In the genomic region with DNA sequence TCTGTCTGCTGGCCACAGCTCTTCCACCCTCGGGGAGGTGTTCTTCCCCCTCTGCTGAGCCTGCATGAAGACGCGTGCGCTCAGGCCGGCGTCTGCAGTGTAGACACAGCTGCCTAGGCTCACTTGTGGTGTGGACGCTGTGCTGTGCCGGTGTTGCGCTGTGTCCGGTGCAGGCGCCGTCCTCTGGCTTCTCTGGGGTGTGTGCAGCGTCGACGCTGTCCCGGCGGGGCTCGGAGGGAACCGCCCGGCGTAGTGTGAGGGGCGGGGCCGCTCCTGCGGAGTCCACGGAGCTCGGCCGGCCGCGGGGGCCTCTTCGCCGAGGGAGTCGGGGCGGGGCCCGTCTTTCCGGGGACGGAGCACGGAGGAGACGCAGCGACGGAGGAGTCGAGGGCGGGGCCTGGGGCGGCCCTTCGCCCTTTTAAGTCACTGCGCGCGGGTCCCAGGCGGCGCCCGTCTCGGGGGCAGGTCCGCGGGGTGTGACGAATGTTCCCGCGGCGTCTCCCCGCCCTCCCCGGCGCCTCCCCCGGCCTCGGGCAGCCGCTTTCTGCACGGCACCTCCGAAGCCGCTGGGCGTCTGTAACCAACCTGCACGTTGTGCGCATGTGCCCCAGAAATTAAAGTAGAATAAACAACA, we compare ENCODE assay signal across 8 cellular contexts. TPM values are rescaled to one million over a fixed set of nuclear protein-coding genes. Genes with fewer than 3 reads are reported as not detected.
DNase-seq lines count a peak whose midpoint lies in the region; ATAC-seq, FAIRE-seq and TF ChIP-seq lines count a peak whose summit lies in the region.

No MANE protein-coding gene starts in this region.

- POLR2A ChIA-PET in A549 (lab: Yijun Ruan, JAX), result interaction anchor here (1.2 kb wide), 1 partner anchor 11 kb away, joined by 3 read pairs; no protein-coding TSS in a partner anchor

- TF ChIP-seq CTCF in A549 (IDR thresholded peaks at IDR 0.05), result no peak
- TF ChIP-seq CTCF in dorsolateral prefrontal cortex (IDR thresholded peaks at IDR 0.05 in 54 of 56, conservative IDR thresholded peaks at IDR 0.05 in 2 of 56; ENCODE audit: low read depth in 1 of 56, partially characterized antibody in 56 of 56), result peak in 5 of 56 donors; percentile 4 to 21 (median 19)
- no peak for TF ChIP-seq CTCF in lower lobe of right lung (IDR thresholded peaks at IDR 0.05)

- H3K27me3 ChIP-seq in dorsolateral prefrontal cortex, result peaks cover 0 to 40% (median 0%) of the 10 kb centered on the region in 45 donors
- H3K27me3 ChIP-seq in lower lobe of right lung (ENCODE audit: low read depth), result peaks cover 4% of the 10 kb centered on the region

- ATAC-seq in A549 (peak; percentile 86 to 94), HG03039 (IDR thresholded peaks at IDR 0.05; ENCODE audit: unreplicated experiment) (peak; percentile 82), lower lobe of right lung (peak; percentile 97)

- H3K4me3 ChIP-seq in A549, result peak overlapping the region; percentile 61
- H3K4me3 ChIP-seq in dorsolateral prefrontal cortex, result peak overlapping the region; percentile 6 to 80 (median 62)
- H3K4me3 ChIP-seq in lower lobe of right lung, result peak overlapping the region; percentile 73

- TF ChIP-seq EP300 in A549 (IDR thresholded peaks at IDR 0.05), result no peak

- no peaks in the 10 kb centered on the region for H3K36me3 ChIP-seq in lower lobe of right lung

- TF ChIP-seq POLR2A in A549 (IDR thresholded peaks at IDR 0.05; ENCODE audit: low read length), result 0 out of 2 replicates have a peak, but pooled peaks have one; percentile 35

- DNase-seq in A549 (ENCODE audit: low read depth in 1 of 2, low spot score in 1 of 2) (peak; percentile 91 to 94), GM18507 (ENCODE audit: extremely low spot score, insufficient read length, low read depth) (peak; percentile 92), NCI-H226 (peak; percentile 93), dorsolateral prefrontal cortex (peak; percentile 32 to 89 (median 76)), lower lobe of right lung (peak; percentile 96)
- peak; percentile 88 to 90 for DNase-seq in activated CD4-positive, alpha-beta T cell treated with anti-CD3 and anti-CD28 coated beads, Interleukin-2, amount 50 U/mL, for 24 hours (ENCODE audit: low read depth in 1 of 2, low spot score in 1 of 2)
- peak; percentile 93 for DNase-seq in stimulated activated CD4-positive, alpha-beta T cell treated with anti-CD3 and anti-CD28 coated beads, Interleukin-4, amount 100 ng/mL, for 4 hours

- H3K27ac ChIP-seq in A549 (peak overlapping the region; percentile 83 to 85), dorsolateral prefrontal cortex (peak overlapping the region in 38 of 59 donors; percentile 3 to 89 (median 59)), lower lobe of right lung (peak overlapping the region; percentile 83)

- FAIRE-seq in A549 (lab: Jason Lieb, UNC) (no peak), GM18507 (lab: Jason Lieb, UNC) (peak; percentile 90)

- 2% methylated on average over 29 of the region's 69 CpGs for WGBS in A549 (ENCODE audit: missing lambda C conversion rate)

- peaks cover 18% of the 10 kb centered on the region for H3K9me3 ChIP-seq in A549
- peaks cover 3% of the 10 kb centered on the region for H3K9me3 ChIP-seq in lower lobe of right lung

- TF ChIP-seq RAD21 in A549 (conservative IDR thresholded peaks at IDR 0.05 in 1 of 2, IDR thresholded peaks at IDR 0.05 in 1 of 2), result no peak

- peak overlapping the region; percentile 93 for H3K4me2 ChIP-seq in A549

- CTCF ChIA-PET in A549 (lab: Yijun Ruan, JAX), result interaction anchor here (1.0 to 2.4 kb wide), 9 partner anchors 11 to 372 kb away, joined by 3 to 7 read pairs (median 3); no protein-coding TSS in a partner anchor

- H3K4me1 ChIP-seq in A549 (peaks cover 13% of the 10 kb centered on the region; the same call in 2 of the 3 replicates), lower lobe of right lung (peaks cover 10% of the 10 kb centered on the region)

- intact Hi-C loops in dorsolateral prefrontal cortex (cut with DNase I) (loop anchor here in 1 of 2 donors (2.0 kb wide), 1 partner anchor 27 kb away; no protein-coding TSS in a partner anchor), lower lobe of right lung (cut with DNase I) (no loop called here)

TF ChIP-seq in A549, 52 proteins besides CTCF, POLR2A, EP300 and RAD21:
- no peak for TF ChIP-seq MAZ (IDR thresholded peaks at IDR 0.05; ENCODE audit: borderline replicate concordance, low read depth, low read length)
- TF ChIP-seq MYC (IDR thresholded peaks at IDR 0.05; ENCODE audit: borderline replicate concordance, low read length), result 0 out of 2 replicates have a peak, but pooled peaks have one; percentile 22
- TF ChIP-seq MAX (IDR thresholded peaks at IDR 0.05), result peak; percentile 86
- TF ChIP-seq, protein P1, sequence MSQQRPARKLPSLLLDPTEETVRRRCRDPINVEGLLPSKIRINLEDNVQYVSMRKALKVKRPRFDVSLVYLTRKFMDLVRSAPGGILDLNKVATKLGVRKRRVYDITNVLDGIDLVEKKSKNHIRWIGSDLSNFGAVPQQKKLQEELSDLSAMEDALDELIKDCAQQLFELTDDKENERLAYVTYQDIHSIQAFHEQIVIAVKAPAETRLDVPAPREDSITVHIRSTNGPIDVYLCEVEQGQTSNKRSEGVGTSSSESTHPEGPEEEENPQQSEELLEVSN (IDR thresholded peaks at IDR 0.05; ENCODE audit: borderline replicate concordance, low read depth), result peak; percentile 87
- no peak for TF ChIP-seq JUNB (IDR thresholded peaks at IDR 0.05)
- 0 out of 5 replicates have a peak, but pooled peaks of 1 of the 2 experiments have one; percentile 40 for TF ChIP-seq JUN (IDR thresholded peaks at IDR 0.05)
- no peak for TF ChIP-seq CBX2 (IDR thresholded peaks at IDR 0.05; ENCODE audit: borderline replicate concordance, low read depth)
- TF ChIP-seq, protein P2, sequence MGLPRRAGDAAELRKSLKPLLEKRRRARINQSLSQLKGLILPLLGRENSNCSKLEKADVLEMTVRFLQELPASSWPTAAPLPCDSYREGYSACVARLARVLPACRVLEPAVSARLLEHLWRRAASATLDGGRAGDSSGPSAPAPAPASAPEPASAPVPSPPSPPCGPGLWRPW (IDR thresholded peaks at IDR 0.05), result no peak
- TF ChIP-seq USF2 (IDR thresholded peaks at IDR 0.05), result no peak

RNA-seq across cellular contexts. Expression of gene NOC4L, which starts 45.2 kb away (rescaled TPM):
- polyA plus RNA-seq in A549 (2011; rRNA removed) (10.8 and 12.1 TPM in 2 replicates), A549 (2017; fragmentation: RNase III; extraction: RNeasy Plus Mini Kit Qiagen cat#74134 plus additional on column Dnase treatment) (32.8 to 36.6 TPM (median 34.1 TPM) in 3 replicates)
- polyA plus RNA-seq in A549 (2012; cell fraction: cytosol; rRNA removed), result 35.8 and 44.8 TPM in 2 replicates
- polyA plus RNA-seq in A549 (2012; cell fraction: nucleus; rRNA removed), result 74.7 and 86.7 TPM in 2 replicates
- polyA minus RNA-seq in A549 (2011; rRNA and poly(A)+ RNA removed), result 8.4 and 17.4 TPM in 2 replicates
- total RNA-seq in dorsolateral prefrontal cortex (10 to 100 TPM; 10.5 to 25.2 (median 15.5) TPM), lower lobe of right lung (15.8 TPM)

RNA-seq across cellular contexts. Expression of gene DDX51, which starts 45.4 kb away (rescaled TPM):
- 10.2 and 11.4 TPM in 2 replicates for polyA plus RNA-seq in A549 (2011; rRNA removed)
- polyA plus RNA-seq in A549 (2012; cell fraction: cytosol; rRNA removed), result 37.4 and 40.5 TPM in 2 replicates
- polyA plus RNA-seq in A549 (2012; cell fraction: nucleus; rRNA removed), result 76.9 and 86.0 TPM in 2 replicates
- 21.8 to 23.7 TPM (median 22.6 TPM) in 3 replicates for polyA plus RNA-seq in A549 (2017; fragmentation: RNase III; extraction: RNeasy Plus Mini Kit Qiagen cat#74134 plus additional on column Dnase treatment)
- 11.4 and 16.5 TPM in 2 replicates for polyA minus RNA-seq in A549 (2011; rRNA and poly(A)+ RNA removed)
- total RNA-seq in dorsolateral prefrontal cortex, result 10 to 100 TPM; 20.7 to 53.2 (median 34.1) TPM
- total RNA-seq in lower lobe of right lung, result 11.9 TPM

Comparison
In these comparisons a context has a peak if more than half of its experiments do, and no peak if none do; other contexts are left out.
1. Peak in every context shown above with its lines: DNase-seq, ATAC-seq, H3K4me3 ChIP-seq and H3K27ac ChIP-seq.